In genomic region chr4:179597301-179597700, GRCh38 we compare ENCODE assay signal across 1 cellular context.
TF ChIP-seq lines count a peak whose summit lies in the region.

No MANE protein-coding gene starts in this region.

TF ChIP-seq in GM23338, 12 proteins besides CTCF, POLR2A, EP300 and RAD21 (continued from another document):
- TF ChIP-seq ZNF462 (CRISPR knock-in tag; IDR thresholded peaks at IDR 0.05) (no peak), ETS1 (IDR thresholded peaks at IDR 0.05) (no peak)
TF ChIP-seq in GM23338: peak in this region for 0.
